Comparison of ENCODE assay signal across 17 cellular contexts in genomic region chr17:77180503-77181330, GRCh38. TPM values are rescaled to one million over a fixed set of nuclear protein-coding genes. Genes with fewer than 3 reads are reported as not detected.
DNase-seq lines count a peak whose midpoint lies in the region; ATAC-seq, FAIRE-seq and TF ChIP-seq lines count a peak whose summit lies in the region.
"Had no signal": no experiment of that assay in that cellular context is flagged by ENCODE, and none has a peak within 500 bp of the region (broad histone marks: within the 10 kb centered on the region; RNA-seq: fewer than 3 reads in every experiment).

No MANE protein-coding gene starts in this region.

- H3K9ac ChIP-seq in endothelial cell of umbilical vein (replicated peaks; ENCODE audit: extremely low read depth, insufficient read depth, low read length), result no peak overlapping the region

- intact Hi-C loops in endothelial cell of umbilical vein (cut with micrococcal nuclease), result no loop called here
- intact Hi-C loops in vagina (cut with DNase I), result no loop called here

- H3K27ac ChIP-seq in endothelial cell of umbilical vein (ENCODE audit: insufficient read depth, low read depth, low read length), result peak overlapping the region; percentile 28
- no peak overlapping the region for H3K27ac ChIP-seq in vagina

- POLR2A ChIA-PET in activated CD4-positive, alpha-beta memory T cell treated with anti-CD3 and anti-CD28 coated beads, Interleukin-2, amount 10 ng/mL, durations not matched to agents 7 days and 5 days (lab: Charles Lee), result interaction anchor here (0.9 to 3.0 kb wide), 4 partner anchors 8 to 53 kb away, joined by 3 to 18 read pairs (median 5); partner anchors contain the start of gene SEC14L1
- POLR2A ChIA-PET in endothelial cell of umbilical vein (lab: Charles Lee), result interaction anchor here (0.6 kb wide), 2 partner anchors 20 to 564 kb away, joined by 3 to 8 read pairs; no protein-coding TSS in a partner anchor

- DNase-seq in activated naive CD4-positive, alpha-beta T cell treated with Interleukin-2 at 50 U/mL for 16 hours, result no peak
- DNase-seq in activated CD4-positive, alpha-beta memory T cell treated with anti-CD3 and anti-CD28 coated beads, Interleukin-2, amount 10 ng/mL, durations not matched to agents 7 days and 5 days, result no peak
- DNase-seq in endothelial cell of umbilical vein (ENCODE audit: low read depth, low spot score) (no peak), vagina (ENCODE audit: extremely low spot score in 2 of 2) (no peak)
- no peak for DNase-seq in stimulated activated effector memory CD8-positive, alpha-beta T cell treated with anti-CD3 and anti-CD28 coated beads, Interleukin-12 subunit alpha, Interleukin-12 subunit beta, amount 100 ng/mL, for 72 hours (ENCODE audit: low spot score in 2 of 2)
- no peak for DNase-seq in effector CD8-positive, alpha-beta T cell (lab: John Stamatoyannopoulos, UW)
- DNase-seq: activated B cell treated with CpG ODN at 0.5 μM for 24 hours; cerebellar nuclear complex; Karpas-422; NCI-H2171 treated with DMSO at 0.1 percent for 48 hours; NCI-H82; stimulated activated CD4-positive, alpha-beta T cell treated with anti-CD3 and anti-CD28 coated beads, Interleukin-15, amount 100 ng/mL, for 24 hours had no signal

- no peak for FAIRE-seq in endothelial cell of umbilical vein (lab: Jason Lieb, UNC)
- FAIRE-seq: GM12878, RCC 7860 had no signal

- no peak for ATAC-seq in stimulated activated effector memory CD8-positive, alpha-beta T cell treated with anti-CD3 and anti-CD28 coated beads, Interleukin-12 subunit alpha, Interleukin-12 subunit beta, amount 100 ng/mL, for 72 hours
- no peak for ATAC-seq in GM21447 (IDR thresholded peaks at IDR 0.05; ENCODE audit: unreplicated experiment)
- ATAC-seq: GM12878, GM23338 had no signal

- H3K36me3 ChIP-seq in endothelial cell of umbilical vein (ENCODE audit: control insufficient read depth in 2 of 2, extremely low read depth in 1 of 2, insufficient read depth in 2 of 2, low read length in 2 of 2) (peaks cover 0 to 5% of the 10 kb centered on the region in 2 experiments), vagina (no peaks in the 10 kb centered on the region)

- TF ChIP-seq CTCF in endothelial cell of umbilical vein (IDR thresholded peaks at IDR 0.05; ENCODE audit: extremely low read depth in 1 of 2, insufficient read depth in 1 of 2, low read depth in 1 of 2, low read length in 2 of 2), result no peak
- TF ChIP-seq CTCF in vagina (IDR thresholded peaks at IDR 0.05), result no peak

- H3K4me1 Mint-ChIP-seq in activated naive CD4-positive, alpha-beta T cell treated with anti-CD3 and anti-CD28 coated beads, Interleukin-2, amount 50 U/mL, for 24 hours, result peaks cover 50% of the 10 kb centered on the region
- H3K4me1 Mint-ChIP-seq in activated CD4-positive, alpha-beta memory T cell treated with anti-CD3 and anti-CD28 coated beads, Interleukin-2, amount 10 ng/mL, durations not matched to agents 7 days and 5 days, result peaks cover 34% of the 10 kb centered on the region
- H3K4me1 Mint-ChIP-seq in stimulated activated effector memory CD8-positive, alpha-beta T cell treated with anti-CD3 and anti-CD28 coated beads, Interleukin-12 subunit alpha, Interleukin-12 subunit beta, amount 100 ng/mL, for 72 hours, result peaks cover 33% of the 10 kb centered on the region

- H3K9me3 ChIP-seq in endothelial cell of umbilical vein (replicated peaks; ENCODE audit: control insufficient read depth, insufficient read depth, low read length) (no peaks in the 10 kb centered on the region), vagina (no peaks in the 10 kb centered on the region)

- TF ChIP-seq POLR2A in endothelial cell of umbilical vein (IDR thresholded peaks at IDR 0.05; ENCODE audit: low read depth, low read length), result no peak
- TF ChIP-seq POLR2A in vagina (IDR thresholded peaks at IDR 0.05), result no peak

- H3K4me3 Mint-ChIP-seq in activated naive CD4-positive, alpha-beta T cell treated with anti-CD3 and anti-CD28 coated beads, Interleukin-2, amount 50 U/mL, for 24 hours, result no peak overlapping the region
- H3K4me3 Mint-ChIP-seq in activated CD4-positive, alpha-beta memory T cell treated with anti-CD3 and anti-CD28 coated beads, Interleukin-2, amount 10 ng/mL, durations not matched to agents 7 days and 5 days, result no peak overlapping the region
- peak overlapping the region; percentile 63 for H3K4me3 Mint-ChIP-seq in stimulated activated effector memory CD8-positive, alpha-beta T cell treated with anti-CD3 and anti-CD28 coated beads, Interleukin-12 subunit alpha, Interleukin-12 subunit beta, amount 100 ng/mL, for 72 hours
- H3K4me3 Mint-ChIP-seq: activated B cell treated with CpG ODN at 0.5 μM for 24 hours, GM23338 had no signal

- H4K20me1 ChIP-seq in endothelial cell of umbilical vein (replicated peaks; ENCODE audit: control insufficient read depth, extremely low read depth, insufficient read depth, low read length), result peaks cover 2% of the 10 kb centered on the region

- H3K4me2 ChIP-seq in endothelial cell of umbilical vein (ENCODE audit: insufficient read depth, low read length), result peak overlapping the region; percentile 28
- H3K4me2 ChIP-seq: GM23338 had no signal

- H3K27ac Mint-ChIP-seq in activated naive CD4-positive, alpha-beta T cell treated with anti-CD3 and anti-CD28 coated beads, Interleukin-2, amount 50 U/mL, for 24 hours, result peak overlapping the region; percentile 23
- H3K27ac Mint-ChIP-seq in activated CD4-positive, alpha-beta memory T cell treated with anti-CD3 and anti-CD28 coated beads, Interleukin-2, amount 10 ng/mL, durations not matched to agents 7 days and 5 days, result peak overlapping the region; percentile 12
- H3K27ac Mint-ChIP-seq in stimulated activated effector memory CD8-positive, alpha-beta T cell treated with anti-CD3 and anti-CD28 coated beads, Interleukin-12 subunit alpha, Interleukin-12 subunit beta, amount 100 ng/mL, for 72 hours, result peak overlapping the region; percentile 93
- H3K27ac Mint-ChIP-seq: activated B cell treated with CpG ODN at 0.5 μM for 24 hours, GM23338 had no signal

- H3K4me1 ChIP-seq in endothelial cell of umbilical vein (ENCODE audit: control insufficient read depth, extremely low read depth, insufficient read depth, low read length) (peaks cover 63% of the 10 kb centered on the region), vagina (peaks cover 39% of the 10 kb centered on the region)

- peaks cover 98% of the 10 kb centered on the region for H3K79me2 ChIP-seq in endothelial cell of umbilical vein (ENCODE audit: control insufficient read depth, insufficient read depth, low read length)

- H3K27me3 Mint-ChIP-seq in activated naive CD4-positive, alpha-beta T cell treated with anti-CD3 and anti-CD28 coated beads, Interleukin-2, amount 50 U/mL, for 24 hours, result no peaks in the 10 kb centered on the region
- no peaks in the 10 kb centered on the region for H3K27me3 Mint-ChIP-seq in activated CD4-positive, alpha-beta memory T cell treated with anti-CD3 and anti-CD28 coated beads, Interleukin-2, amount 10 ng/mL, durations not matched to agents 7 days and 5 days
- H3K27me3 Mint-ChIP-seq: activated B cell treated with CpG ODN at 0.5 μM for 24 hours had no signal

- dilution Hi-C loops in endothelial cell of umbilical vein (cut with MboI; ENCODE audit: extremely low pct_ligation_motif_present, low sequenced_read_pairs), result no loop called here

- H3K4me3 ChIP-seq in endothelial cell of umbilical vein (replicated peaks in 1 of 3; ENCODE audit: insufficient read depth in 1 of 3, low read depth in 1 of 3, low read length in 3 of 3) (no peak overlapping the region), vagina (no peak overlapping the region)
- H3K4me3 ChIP-seq: GM12878, GM23338 had no signal

- no TSS peak for BruUV-seq in endothelial cell of umbilical vein (replicated peaks; lab: Mats Ljungman, UMichigan)

- H3K36me3 Mint-ChIP-seq in activated naive CD4-positive, alpha-beta T cell treated with anti-CD3 and anti-CD28 coated beads, Interleukin-2, amount 50 U/mL, for 24 hours, result peaks cover 1% of the 10 kb centered on the region
- peaks cover 21% of the 10 kb centered on the region for H3K36me3 Mint-ChIP-seq in activated CD4-positive, alpha-beta memory T cell treated with anti-CD3 and anti-CD28 coated beads, Interleukin-2, amount 10 ng/mL, durations not matched to agents 7 days and 5 days (ENCODE audit: low read depth)
- peaks cover 16% of the 10 kb centered on the region for H3K36me3 Mint-ChIP-seq in stimulated activated effector memory CD8-positive, alpha-beta T cell treated with anti-CD3 and anti-CD28 coated beads, Interleukin-12 subunit alpha, Interleukin-12 subunit beta, amount 100 ng/mL, for 72 hours

- H3K9me3 Mint-ChIP-seq in activated naive CD4-positive, alpha-beta T cell treated with anti-CD3 and anti-CD28 coated beads, Interleukin-2, amount 50 U/mL, for 24 hours, result no peaks in the 10 kb centered on the region
- H3K9me3 Mint-ChIP-seq in activated CD4-positive, alpha-beta memory T cell treated with anti-CD3 and anti-CD28 coated beads, Interleukin-2, amount 10 ng/mL, durations not matched to agents 7 days and 5 days, result peaks cover 1% of the 10 kb centered on the region
- H3K9me3 Mint-ChIP-seq in stimulated activated effector memory CD8-positive, alpha-beta T cell treated with anti-CD3 and anti-CD28 coated beads, Interleukin-12 subunit alpha, Interleukin-12 subunit beta, amount 100 ng/mL, for 72 hours, result no peaks in the 10 kb centered on the region

- H3K27me3 ChIP-seq in endothelial cell of umbilical vein (ENCODE audit: control insufficient read depth in 2 of 2, insufficient read depth in 2 of 2, low read length in 2 of 2) (no peaks in the 10 kb centered on the region), vagina (no peaks in the 10 kb centered on the region)

- H2AFZ ChIP-seq in endothelial cell of umbilical vein (ENCODE audit: low read depth, low read length), result no peak overlapping the region
- H2AFZ ChIP-seq: GM23338 had no signal

- H3K9me1 ChIP-seq in endothelial cell of umbilical vein (replicated peaks; ENCODE audit: control insufficient read depth, extremely low read depth, insufficient read depth, low read length), result no peaks in the 10 kb centered on the region

- CTCF ChIA-PET in activated CD4-positive, alpha-beta memory T cell treated with anti-CD3 and anti-CD28 coated beads, Interleukin-2, amount 10 ng/mL, durations not matched to agents 7 days and 5 days (lab: Charles Lee), result interaction anchor here (1.2 to 1.6 kb wide), 2 partner anchors 8 to 92 kb away, joined by 3 to 5 read pairs; no protein-coding TSS in a partner anchor
- CTCF ChIA-PET in endothelial cell of umbilical vein (lab: Charles Lee), result interaction anchor here (0.7 to 1.4 kb wide), 3 partner anchors 9 to 92 kb away, joined by 3 to 10 read pairs (median 4); no protein-coding TSS in a partner anchor

RNA-seq across cellular contexts. Expression of gene SEC14L1, which starts 39.9 kb away (rescaled TPM):
- total RNA-seq in activated CD4-positive, alpha-beta memory T cell treated with anti-CD3 and anti-CD28 coated beads, Interleukin-2, amount 10 ng/mL, durations not matched to agents 7 days and 5 days, result 10 to 100 TPM; 77.2 to 82.2 TPM
- total RNA-seq in endothelial cell of umbilical vein (606 and 631 TPM in 2 replicates), vagina (40.5 TPM)
- 215 and 276 TPM in 2 replicates for polyA plus RNA-seq in endothelial cell of umbilical vein
- 185 and 188 TPM in 2 replicates for polyA plus RNA-seq in endothelial cell of umbilical vein (2011; cell fraction: cytosol; rRNA removed)
- polyA plus RNA-seq in endothelial cell of umbilical vein (2011; cell fraction: nucleus; rRNA removed), result 360 and 367 TPM in 2 replicates
- 277 and 279 TPM in 2 replicates for polyA plus RNA-seq in endothelial cell of umbilical vein (2012)
- polyA minus RNA-seq in endothelial cell of umbilical vein, result 250 TPM in 2 replicates
- polyA minus RNA-seq in endothelial cell of umbilical vein (2011; cell fraction: cytosol; rRNA and poly(A)+ RNA removed), result 19.9 TPM
- 378 and 398 TPM in 2 replicates for polyA minus RNA-seq in endothelial cell of umbilical vein (2011; cell fraction: nucleus; rRNA and poly(A)+ RNA removed)

Comparison
In these comparisons a context has a peak if more than half of its experiments do, and no peak if none do; other contexts are left out.
1. H3K27ac Mint-ChIP-seq: peak in every context shown above with its lines; median percentile 93 in stimulated activated effector memory CD8-positive, alpha-beta T cell treated with anti-CD3 and anti-CD28 coated beads, Interleukin-12 subunit alpha, Interleukin-12 subunit beta, amount 100 ng/mL, for 72 hours; 23 in activated naive CD4-positive, alpha-beta T cell treated with anti-CD3 and anti-CD28 coated beads, Interleukin-2, amount 50 U/mL, for 24 hours; 12 in activated CD4-positive, alpha-beta memory T cell treated with anti-CD3 and anti-CD28 coated beads, Interleukin-2, amount 10 ng/mL, durations not matched to agents 7 days and 5 days.